Comparison of ENCODE assay signal across 10 cellular contexts in the genomic region with DNA sequence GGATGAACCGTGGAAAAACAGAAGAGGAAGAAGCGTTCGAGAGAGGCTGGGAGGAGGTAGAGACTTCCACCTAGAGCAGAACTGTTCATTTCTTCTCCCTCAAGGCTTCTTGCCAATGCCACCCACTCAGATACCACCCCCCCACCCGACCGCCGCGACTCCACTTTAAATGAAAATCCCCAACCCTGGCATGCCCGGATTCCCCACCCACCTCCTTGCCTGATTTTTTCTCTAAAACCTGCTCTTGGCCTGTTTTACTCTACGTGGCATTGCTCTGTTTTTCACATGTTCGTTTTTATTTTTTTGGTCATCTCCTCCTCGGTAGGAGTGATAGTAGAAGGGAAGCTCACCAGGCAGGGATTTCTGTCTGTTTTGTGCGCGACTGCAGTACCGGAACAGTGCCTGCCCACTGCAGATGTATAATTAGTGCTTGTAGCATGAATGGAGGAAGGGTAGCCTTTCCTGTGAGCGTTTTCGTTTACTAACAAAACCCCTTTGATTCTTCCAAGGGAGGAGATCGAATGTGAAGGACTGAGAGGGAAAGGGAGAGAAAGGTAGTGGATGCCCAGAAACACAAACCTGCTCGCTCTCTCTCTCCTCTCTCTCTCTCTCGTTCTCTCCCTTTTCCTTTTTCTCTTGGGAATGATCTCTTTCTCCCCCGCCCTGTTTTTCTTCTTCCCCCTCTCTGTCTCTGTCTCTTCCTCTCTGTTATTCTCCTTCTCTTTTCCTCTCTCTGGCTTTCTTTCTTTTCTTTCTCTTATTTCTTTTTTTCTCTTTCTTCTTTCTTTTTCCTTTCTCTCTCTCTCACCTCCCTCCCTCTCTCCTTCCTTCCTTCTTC. TPM values are rescaled to one million over a fixed set of nuclear protein-coding genes. Genes with fewer than 3 reads are reported as not detected.
DNase-seq lines count a peak whose midpoint lies in the region; ATAC-seq, FAIRE-seq and TF ChIP-seq lines count a peak whose summit lies in the region.
"Had no signal": no experiment of that assay in that cellular context is flagged by ENCODE, and none has a peak within 500 bp of the region (broad histone marks: within the 10 kb centered on the region; RNA-seq: fewer than 3 reads in every experiment).

No MANE protein-coding gene starts in this region.

- no peak for TF ChIP-seq RAD21 in A549 (conservative IDR thresholded peaks at IDR 0.05 in 1 of 2, IDR thresholded peaks at IDR 0.05 in 1 of 2)

- no peak for TF ChIP-seq EP300 in A549 (IDR thresholded peaks at IDR 0.05)

- peak overlapping the region; percentile 25; the same call in 1 of the 3 replicates for H3K4me2 ChIP-seq in A549

- peaks cover 37% of the 10 kb centered on the region for H3K27me3 Mint-ChIP-seq in endothelial cell (ENCODE audit: unreplicated experiment)

- no peak overlapping the region for H3K27ac Mint-ChIP-seq in endothelial cell (ENCODE audit: unreplicated experiment)

- POLR2A ChIA-PET in A549 (lab: Yijun Ruan, JAX) = no interaction called here
- POLR2A ChIA-PET in GM10248 (lab: Yijun Ruan, JAX) = no interaction called here

- WGBS in A549 (ENCODE audit: missing lambda C conversion rate) = 74% methylated on average over 20 of the region's 20 CpGs

- DNase-seq in A549 (ENCODE audit: low read depth in 1 of 2, low spot score in 1 of 2) (no peak), GM06990 (ENCODE audit: extremely low read depth, insufficient read length) (no peak), SJSA1 (ENCODE audit: low read depth in 1 of 2, low spot score in 2 of 2) (peak; percentile 59 to 65), endothelial cell (ENCODE audit: low spot score) (no peak), NCI-H446 (lab: John Stamatoyannopoulos, UW) (no peak), GM10248 (ENCODE audit: extremely low spot score) (no peak), frontal cortex (ENCODE audit: low spot score in 2 of 2) (no peak)
- DNase-seq: DMS153, Kasumi-1 had no signal

- TF ChIP-seq CTCF in A549 (IDR thresholded peaks at IDR 0.05) (no peak), GM06990 (IDR thresholded peaks at IDR 0.05; ENCODE audit: insufficient read depth, low read length, poor library complexity, severe bottlenecking) (no peak), endothelial cell (IDR thresholded peaks at IDR 0.05; ENCODE audit: unreplicated experiment) (no peak), GM10248 (IDR thresholded peaks at IDR 0.05; ENCODE audit: control extremely low read depth, extremely low read depth, low read depth, missing control alignments) (no peak)

- H3K27ac ChIP-seq in A549 = peak overlapping the region in 1 of 2 experiments; percentile 32; a peak in 1 of 6 replicates
- peak overlapping the region; percentile 3 for H3K27ac ChIP-seq in SJSA1

- H3K9me3 ChIP-seq in A549 = no peaks in the 10 kb centered on the region
- no peaks in the 10 kb centered on the region for H3K9me3 ChIP-seq in SJSA1 (replicated peaks)

- no peak overlapping the region for H3K4me3 ChIP-seq in A549
- peak overlapping the region; percentile 88 for H3K4me3 ChIP-seq in GM06990 (replicated peaks; ENCODE audit: low read depth, low read length)
- H3K4me3 ChIP-seq in SJSA1 = peak overlapping the region; percentile 60

- no peak for ATAC-seq in A549
- no peak for ATAC-seq in GM18517 (IDR thresholded peaks at IDR 0.05; ENCODE audit: unreplicated experiment)

- no peak for TF ChIP-seq POLR2A in A549 (IDR thresholded peaks at IDR 0.05; ENCODE audit: low read length)

- H3K9me3 Mint-ChIP-seq in endothelial cell (ENCODE audit: unreplicated experiment) = peaks cover 10% of the 10 kb centered on the region

- H3K4me3 Mint-ChIP-seq in endothelial cell (ENCODE audit: unreplicated experiment) = peak overlapping the region; percentile 68

- peaks cover 24% of the 10 kb centered on the region for H3K4me1 Mint-ChIP-seq in endothelial cell (ENCODE audit: unreplicated experiment)

- FAIRE-seq in A549 (lab: Jason Lieb, UNC) (no peak), frontal cortex (lab: Jason Lieb, UNC) (no peak)

- peaks cover 19% of the 10 kb centered on the region for H3K36me3 ChIP-seq in GM06990 (ENCODE audit: control insufficient read depth, insufficient read depth, low read length)
- H3K36me3 ChIP-seq in SJSA1 = peaks cover 38% of the 10 kb centered on the region

- H3K4me1 ChIP-seq in A549 (peaks cover 4% of the 10 kb centered on the region; the same call in 2 of the 3 replicates), SJSA1 (replicated peaks) (peaks cover 47% of the 10 kb centered on the region)

- H3K36me3 Mint-ChIP-seq in endothelial cell (ENCODE audit: low read depth, unreplicated experiment) = peaks cover 14% of the 10 kb centered on the region

- no peaks in the 10 kb centered on the region for H3K27me3 ChIP-seq in GM06990 (replicated peaks; ENCODE audit: control insufficient read depth, insufficient read depth, low read length)
- no peaks in the 10 kb centered on the region for H3K27me3 ChIP-seq in SJSA1 (replicated peaks)

- CTCF ChIA-PET in A549 (lab: Yijun Ruan, JAX) (no interaction called here), GM10248 (lab: Yijun Ruan, JAX) (interaction anchor here (1.3 kb wide), 1 partner anchor 43 kb away, joined by 3 read pairs; no protein-coding TSS in a partner anchor)

TF ChIP-seq in A549, 52 proteins besides CTCF, POLR2A, EP300 and RAD21 (continues in another document):
- no peak for TF ChIP-seq BHLHE40 (IDR thresholded peaks at IDR 0.05; ENCODE audit: low read depth, low read length)
- TF ChIP-seq, protein P1, sequence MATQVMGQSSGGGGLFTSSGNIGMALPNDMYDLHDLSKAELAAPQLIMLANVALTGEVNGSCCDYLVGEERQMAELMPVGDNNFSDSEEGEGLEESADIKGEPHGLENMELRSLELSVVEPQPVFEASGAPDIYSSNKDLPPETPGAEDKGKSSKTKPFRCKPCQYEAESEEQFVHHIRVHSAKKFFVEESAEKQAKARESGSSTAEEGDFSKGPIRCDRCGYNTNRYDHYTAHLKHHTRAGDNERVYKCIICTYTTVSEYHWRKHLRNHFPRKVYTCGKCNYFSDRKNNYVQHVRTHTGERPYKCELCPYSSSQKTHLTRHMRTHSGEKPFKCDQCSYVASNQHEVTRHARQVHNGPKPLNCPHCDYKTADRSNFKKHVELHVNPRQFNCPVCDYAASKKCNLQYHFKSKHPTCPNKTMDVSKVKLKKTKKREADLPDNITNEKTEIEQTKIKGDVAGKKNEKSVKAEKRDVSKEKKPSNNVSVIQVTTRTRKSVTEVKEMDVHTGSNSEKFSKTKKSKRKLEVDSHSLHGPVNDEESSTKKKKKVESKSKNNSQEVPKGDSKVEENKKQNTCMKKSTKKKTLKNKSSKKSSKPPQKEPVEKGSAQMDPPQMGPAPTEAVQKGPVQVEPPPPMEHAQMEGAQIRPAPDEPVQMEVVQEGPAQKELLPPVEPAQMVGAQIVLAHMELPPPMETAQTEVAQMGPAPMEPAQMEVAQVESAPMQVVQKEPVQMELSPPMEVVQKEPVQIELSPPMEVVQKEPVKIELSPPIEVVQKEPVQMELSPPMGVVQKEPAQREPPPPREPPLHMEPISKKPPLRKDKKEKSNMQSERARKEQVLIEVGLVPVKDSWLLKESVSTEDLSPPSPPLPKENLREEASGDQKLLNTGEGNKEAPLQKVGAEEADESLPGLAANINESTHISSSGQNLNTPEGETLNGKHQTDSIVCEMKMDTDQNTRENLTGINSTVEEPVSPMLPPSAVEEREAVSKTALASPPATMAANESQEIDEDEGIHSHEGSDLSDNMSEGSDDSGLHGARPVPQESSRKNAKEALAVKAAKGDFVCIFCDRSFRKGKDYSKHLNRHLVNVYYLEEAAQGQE (IDR thresholded peaks at IDR 0.05) = no peak
- TF ChIP-seq CBX2 (IDR thresholded peaks at IDR 0.05; ENCODE audit: borderline replicate concordance, low read depth) = no peak
- no peak for TF ChIP-seq USF2 (IDR thresholded peaks at IDR 0.05)
- TF ChIP-seq NPAS2 (CRISPR knock-in tag; IDR thresholded peaks at IDR 0.05; ENCODE audit: borderline replicate concordance) = no peak
- no peak for TF ChIP-seq JUNB (IDR thresholded peaks at IDR 0.05)
- TF ChIP-seq MYC (IDR thresholded peaks at IDR 0.05; ENCODE audit: borderline replicate concordance, low read length) = no peak
- no peak for TF ChIP-seq TP53 (CRISPR knock-in tag; IDR thresholded peaks at IDR 0.05)
- TF ChIP-seq NR3C1 (IDR thresholded peaks at IDR 0.05) = no peak
- TF ChIP-seq TFCP2L1 (CRISPR knock-in tag; IDR thresholded peaks at IDR 0.05) = no peak
- TF ChIP-seq NFE2L2 (conservative IDR thresholded peaks at IDR 0.05; ENCODE audit: low read length) = no peak
- TF ChIP-seq HOXB5 (CRISPR knock-in tag; IDR thresholded peaks at IDR 0.05) = no peak

RNA-seq across cellular contexts. Expression of gene CD70, which starts 2.2 kb away (rescaled TPM):
- 7.7 and 10.0 TPM in 2 replicates for polyA plus RNA-seq in A549 (2011; rRNA removed)
- 19.2 and 29.9 TPM in 2 replicates for polyA plus RNA-seq in A549 (2012; cell fraction: cytosol; rRNA removed)
- polyA plus RNA-seq in A549 (2012; cell fraction: nucleus; rRNA removed) = 27.0 and 38.1 TPM in 2 replicates
- polyA plus RNA-seq in A549 (2017; fragmentation: RNase III; extraction: RNeasy Plus Mini Kit Qiagen cat#74134 plus additional on column Dnase treatment) = 25.0 to 43.3 TPM (median 35.7 TPM) in 3 replicates
- polyA minus RNA-seq in A549 (2011; rRNA and poly(A)+ RNA removed) = 4.9 and 5.6 TPM in 2 replicates
- 122 and 128 TPM in 2 replicates for total RNA-seq in SJSA1 (2014; rRNA removed; shearing (Covaris generic))
- total RNA-seq in endothelial cell (ENCODE audit: unreplicated experiment) = 0.51 TPM
- not detected for total RNA-seq in frontal cortex

RNA-seq across cellular contexts. Expression of gene TNFSF9, which starts 57.9 kb away (rescaled TPM):
- polyA plus RNA-seq in A549 (2011; rRNA removed) (5.4 and 6.3 TPM in 2 replicates), A549 (2017; fragmentation: RNase III; extraction: RNeasy Plus Mini Kit Qiagen cat#74134 plus additional on column Dnase treatment) (11.1 to 16.7 TPM (median 15.9 TPM) in 3 replicates)
- polyA plus RNA-seq in A549 (2012; cell fraction: cytosol; rRNA removed) = 7.6 and 11.7 TPM in 2 replicates
- polyA plus RNA-seq in A549 (2012; cell fraction: nucleus; rRNA removed) = 10.4 and 15.2 TPM in 2 replicates
- 1.9 and 2.6 TPM in 2 replicates for polyA minus RNA-seq in A549 (2011; rRNA and poly(A)+ RNA removed)
- total RNA-seq in SJSA1 (2014; rRNA removed; shearing (Covaris generic)) = 16.3 and 18.2 TPM in 2 replicates
- total RNA-seq in endothelial cell (ENCODE audit: unreplicated experiment) (3.0 TPM), frontal cortex (2.0 TPM)

Comparison
In these comparisons a context has a peak if more than half of its experiments do, and no peak if none do; other contexts are left out.
1. DNase-seq: peak in SJSA1 (2 of 2); none in A549 (0 of 2), GM06990 (single experiment), endothelial cell (single experiment), NCI-H446 (0 of 2), GM10248 (single experiment) and frontal cortex (0 of 2).
2. RNA of gene CD70, which starts 2.2 kb away (total RNA-seq): 122 to 128 TPM in SJSA1; 0.51 TPM in endothelial cell (single experiment) and not detected in frontal cortex (single experiment); every median in the first group is over 10 times any median in the second.